ENCODE assay signal across 11 cellular contexts in the genomic region with DNA sequence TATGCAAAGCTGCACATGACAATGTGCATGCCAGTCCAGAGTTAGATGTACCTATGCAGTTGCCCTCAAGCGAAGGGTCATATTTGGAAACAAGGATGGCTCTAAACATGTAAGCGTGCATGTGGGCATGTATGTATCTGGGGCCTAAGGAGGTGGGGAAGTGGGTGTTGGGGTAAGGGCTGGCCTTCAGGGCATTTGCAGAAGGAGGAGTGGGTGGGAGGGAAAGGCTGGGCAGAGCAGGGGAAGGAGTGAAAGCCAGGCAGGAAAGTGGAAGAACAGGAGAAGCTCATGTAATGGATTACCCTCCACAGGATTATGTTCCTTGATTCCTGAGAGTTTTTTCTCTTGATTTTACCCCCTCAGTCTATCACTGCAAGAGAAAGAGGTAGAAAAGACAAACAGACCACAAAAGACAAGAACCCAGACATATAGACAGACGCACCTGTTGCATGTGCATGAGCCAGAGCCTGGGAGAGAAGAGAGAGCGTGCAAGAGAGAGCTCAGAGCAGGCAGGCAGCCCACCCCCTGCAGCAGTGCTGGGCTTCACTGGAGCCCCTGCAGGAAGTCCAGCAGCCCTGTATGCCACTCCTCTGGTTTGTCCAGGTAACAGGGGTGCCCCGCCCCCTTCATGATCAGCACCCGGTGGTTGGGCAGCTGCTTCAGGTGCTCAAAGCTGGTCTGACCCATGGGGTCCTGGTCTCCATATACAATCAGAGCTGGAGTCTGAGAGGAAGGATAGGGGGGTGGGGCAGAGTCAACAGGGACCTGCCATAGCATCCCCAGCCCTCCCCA. TPM values are rescaled to one million over a fixed set of nuclear protein-coding genes. Genes with fewer than 3 reads are reported as not detected.
DNase-seq lines count a peak whose midpoint lies in the region; ATAC-seq and TF ChIP-seq lines count a peak whose summit lies in the region.
"Had no signal": no experiment of that assay in that cellular context is flagged by ENCODE, and none has a peak within 500 bp of the region (broad histone marks: within the 10 kb centered on the region; RNA-seq: fewer than 3 reads in every experiment).

No MANE protein-coding gene starts in this region.

- H3K27me3 Mint-ChIP-seq in stimulated activated memory B cell treated with anti-CD40 and anti-IgM and Interleukin-4, amounts not matched to agents 10 μg/mL and 1 μg/mL and 100 μg/mL, for 72 hours, result no peaks in the 10 kb centered on the region

- H3K9ac ChIP-seq in iPS-15b (ENCODE audit: low read depth, low read length), result no peak overlapping the region

- WGBS in transverse colon (ENCODE audit: low coverage in 1 of 2), 2 donors, result 74% methylated on average over 6 of the region's 6 CpGs; no CpG with 5 or more reads in 1 of the 2 donors

- no peak for TF ChIP-seq CTCF in right atrium auricular region (IDR thresholded peaks at IDR 0.05)
- TF ChIP-seq CTCF in Panc1 (IDR thresholded peaks at IDR 0.05), result no peak
- no peak for TF ChIP-seq CTCF in transverse colon (IDR thresholded peaks at IDR 0.05)

- in situ Hi-C loops in Panc1 (cut with HindIII; ENCODE audit: low pct_unique_long_range_greater_than_20kb, low sequenced_read_pairs) (no loop called here), transverse colon (cut with MboI; ENCODE audit: low pct_ligation_motif_present in 1 of 4, low pct_unique_long_range_greater_than_20kb in 1 of 4, low sequenced_read_pairs in 3 of 4) (no loop called here)

- H3K27me3 ChIP-seq in right atrium auricular region, result no peaks in the 10 kb centered on the region
- no peaks in the 10 kb centered on the region for H3K27me3 ChIP-seq in Panc1 (ENCODE audit: control insufficient read depth, insufficient read depth, low read length)
- peaks cover 19% of the 10 kb centered on the region for H3K27me3 ChIP-seq in iPS-15b (ENCODE audit: control insufficient read depth, insufficient read depth, low read length)
- no peaks in the 10 kb centered on the region for H3K27me3 ChIP-seq in transverse colon
- H3K27me3 ChIP-seq: foreskin keratinocyte, suprapubic skin had no signal

- H3K36me3 ChIP-seq in right atrium auricular region, result no peaks in the 10 kb centered on the region
- H3K36me3 ChIP-seq in Panc1 (ENCODE audit: control insufficient read depth, insufficient read depth, low read length), result no peaks in the 10 kb centered on the region; the same call in 1 of the 2 replicates
- peaks cover 5% of the 10 kb centered on the region for H3K36me3 ChIP-seq in iPS-15b (ENCODE audit: control insufficient read depth, insufficient read depth, low read length)
- no peaks in the 10 kb centered on the region for H3K36me3 ChIP-seq in transverse colon
- H3K36me3 ChIP-seq: suprapubic skin had no signal

- intact Hi-C loops in Right ventricle myocardium inferior (cut with DNase I), result no loop called here
- intact Hi-C loops in Panc1 (cut with micrococcal nuclease; ENCODE audit: unreplicated experiment), result no loop called here
- intact Hi-C loops in transverse colon (cut with DNase I; ENCODE audit: low total_unique reads), result no loop called here

- no peaks in the 10 kb centered on the region for H3K9me3 Mint-ChIP-seq in stimulated activated memory B cell treated with anti-CD40 and anti-IgM and Interleukin-4, amounts not matched to agents 10 μg/mL and 1 μg/mL and 100 μg/mL, for 72 hours

- no peak overlapping the region for H3K27ac Mint-ChIP-seq in stimulated activated memory B cell treated with anti-CD40 and anti-IgM and Interleukin-4, amounts not matched to agents 10 μg/mL and 1 μg/mL and 100 μg/mL, for 72 hours

- no peak for TF ChIP-seq POLR2A in transverse colon (IDR thresholded peaks at IDR 0.05)

- DNase-seq in Right ventricle myocardium inferior (ENCODE audit: missing footprints), result peak; percentile 32
- DNase-seq in right atrium auricular region (ENCODE audit: low spot score), result no peak
- DNase-seq in Panc1 (ENCODE audit: low read depth, low spot score), result no peak
- DNase-seq in transverse colon, result no peak
- DNase-seq in AG08395 (ENCODE audit: low spot score), result no peak
- DNase-seq: central memory CD4-positive, alpha-beta T cell; foreskin keratinocyte had no signal

- ATAC-seq in Right ventricle myocardium inferior (no peak), Panc1 (no peak), GM21576 (IDR thresholded peaks at IDR 0.05; ENCODE audit: unreplicated experiment) (no peak)
- no peak for ATAC-seq in stimulated activated memory B cell treated with anti-CD40 and anti-IgM and Interleukin-4, amounts not matched to agents 10 μg/mL and 1 μg/mL and 100 μg/mL, for 72 hours
- ATAC-seq: foreskin keratinocyte had no signal

- H3K9me3 ChIP-seq in right atrium auricular region (no peaks in the 10 kb centered on the region), Panc1 (ENCODE audit: control insufficient read depth, insufficient read depth, low read depth, low read length) (no peaks in the 10 kb centered on the region), iPS-15b (ENCODE audit: control insufficient read depth, insufficient read depth, low read length) (no peaks in the 10 kb centered on the region), transverse colon (no peaks in the 10 kb centered on the region)
- H3K9me3 ChIP-seq: suprapubic skin had no signal

- POLR2A ChIA-PET in Panc1 (lab: Charles Lee), result no interaction called here

- no peak for TF ChIP-seq EP300 in transverse colon (IDR thresholded peaks at IDR 0.05; ENCODE audit: low read depth)

- TSS peak; percentile 76 for BruUV-seq in Panc1 (replicated peaks; lab: Mats Ljungman, UMichigan)

- H3K4me3 ChIP-seq in right atrium auricular region (no peak overlapping the region), Panc1 (ENCODE audit: low read depth in 2 of 2, low read length in 2 of 2) (no peak overlapping the region), iPS-15b (ENCODE audit: low read depth, low read length) (peak overlapping the region; percentile 41), transverse colon (no peak overlapping the region)

- H3K27ac ChIP-seq in right atrium auricular region (no peak overlapping the region), Panc1 (ENCODE audit: low read length) (no peak overlapping the region), transverse colon (peak overlapping the region in 3 of 4 donors; percentile 90 to 97 (median 95))
- H3K27ac ChIP-seq: foreskin keratinocyte, suprapubic skin had no signal

- CTCF ChIA-PET in Panc1 (lab: Charles Lee), result interaction anchor here (1.0 kb wide), 1 partner anchor 14 kb away, joined by 3 read pairs; no protein-coding TSS in a partner anchor

- H3K36me3 Mint-ChIP-seq in stimulated activated memory B cell treated with anti-CD40 and anti-IgM and Interleukin-4, amounts not matched to agents 10 μg/mL and 1 μg/mL and 100 μg/mL, for 72 hours, result no peaks in the 10 kb centered on the region

- H3K4me1 ChIP-seq in right atrium auricular region, result peaks cover 0 to 46% of the 10 kb centered on the region in 2 donors
- H3K4me1 ChIP-seq in Panc1 (ENCODE audit: control insufficient read depth, insufficient read depth, low read length), result peaks cover 12% of the 10 kb centered on the region
- H3K4me1 ChIP-seq in iPS-15b (ENCODE audit: control insufficient read depth, insufficient read depth, low read length), result peaks cover 27% of the 10 kb centered on the region
- peaks cover 9 to 43% (median 33%) of the 10 kb centered on the region in 4 donors for H3K4me1 ChIP-seq in transverse colon

- H3K4me3 Mint-ChIP-seq in stimulated activated memory B cell treated with anti-CD40 and anti-IgM and Interleukin-4, amounts not matched to agents 10 μg/mL and 1 μg/mL and 100 μg/mL, for 72 hours, result no peak overlapping the region

- H3K4me1 Mint-ChIP-seq in stimulated activated memory B cell treated with anti-CD40 and anti-IgM and Interleukin-4, amounts not matched to agents 10 μg/mL and 1 μg/mL and 100 μg/mL, for 72 hours, result peaks cover 54% of the 10 kb centered on the region

RNA-seq across cellular contexts. Expression of a gene that starts 1.8 kb away (rescaled TPM):
- 79.8 TPM for total RNA-seq in Right ventricle myocardium inferior
- total RNA-seq in right atrium auricular region, result 100 to 1,000 TPM in 1 of 2 donors, 10 to 100 TPM in 1; 73.8 to 119 TPM
- total RNA-seq in Panc1 (2021; ENCODE audit: unreplicated experiment), result 58.0 TPM
- 108 TPM for polyA plus RNA-seq in Panc1 (2012; ENCODE audit: insufficient read length)
- 100 to 1,000 TPM in 1 of 4 donors, 10 to 100 TPM in 3; 22.4 to 382 (median 63.6) TPM for total RNA-seq in transverse colon

RNA-seq across cellular contexts. Expression of a gene that starts 4.8 kb away (rescaled TPM):
- total RNA-seq in Right ventricle myocardium inferior (13.8 TPM), right atrium auricular region (10 to 100 TPM; 15.6 to 20.9 TPM), Panc1 (2021; ENCODE audit: unreplicated experiment) (40.7 TPM), transverse colon (100 to 1,000 TPM in 2 of 4 donors, 10 to 100 TPM in 2; 34.4 to 119 (median 99.7) TPM)
- 49.9 TPM for polyA plus RNA-seq in Panc1 (2012; ENCODE audit: insufficient read length)

RNA-seq across cellular contexts. Expression of a gene that starts 5.8 kb away (rescaled TPM):
- total RNA-seq in Right ventricle myocardium inferior (31.5 TPM), right atrium auricular region (10 to 100 TPM; 21.0 to 31.3 TPM), Panc1 (2021; ENCODE audit: unreplicated experiment) (11.3 TPM), transverse colon (10 to 100 TPM in 2 of 4 donors, 1 to 10 TPM in 2; 2.0 to 11.3 (median 7.7) TPM)
- polyA plus RNA-seq in Panc1 (2012; ENCODE audit: insufficient read length), result 14.3 TPM

RNA-seq across cellular contexts. Expression of a gene that starts 13.9 kb away (rescaled TPM):
- total RNA-seq in Right ventricle myocardium inferior (0.22 TPM), right atrium auricular region (under 1 TPM; 0.12 to 0.82 TPM), Panc1 (2021; ENCODE audit: unreplicated experiment) (not detected), transverse colon (not detected)
- not detected for polyA plus RNA-seq in Panc1 (2012; ENCODE audit: insufficient read length)
- total RNA-seq: foreskin keratinocyte, suprapubic skin had no signal
- polyA plus RNA-seq: foreskin keratinocyte had no signal

RNA-seq across cellular contexts. Expression of a gene that starts 14.3 kb away (rescaled TPM):
- total RNA-seq in Right ventricle myocardium inferior (32.3 TPM), right atrium auricular region (10 to 100 TPM; 26.0 to 29.8 TPM), Panc1 (2021; ENCODE audit: unreplicated experiment) (50.3 TPM), transverse colon (100 to 1,000 TPM; 165 to 426 (median 250) TPM)
- polyA plus RNA-seq in Panc1 (2012; ENCODE audit: insufficient read length), result 110 TPM

Comparison
In these comparisons a context has a peak if more than half of its experiments do, and no peak if none do; other contexts are left out.
1. H3K27ac ChIP-seq: peak in transverse colon (3 of 4); none in right atrium auricular region (0 of 2) and Panc1 (single experiment).